Comparison of ENCODE assay signal across 8 cellular contexts in the genomic region with DNA sequence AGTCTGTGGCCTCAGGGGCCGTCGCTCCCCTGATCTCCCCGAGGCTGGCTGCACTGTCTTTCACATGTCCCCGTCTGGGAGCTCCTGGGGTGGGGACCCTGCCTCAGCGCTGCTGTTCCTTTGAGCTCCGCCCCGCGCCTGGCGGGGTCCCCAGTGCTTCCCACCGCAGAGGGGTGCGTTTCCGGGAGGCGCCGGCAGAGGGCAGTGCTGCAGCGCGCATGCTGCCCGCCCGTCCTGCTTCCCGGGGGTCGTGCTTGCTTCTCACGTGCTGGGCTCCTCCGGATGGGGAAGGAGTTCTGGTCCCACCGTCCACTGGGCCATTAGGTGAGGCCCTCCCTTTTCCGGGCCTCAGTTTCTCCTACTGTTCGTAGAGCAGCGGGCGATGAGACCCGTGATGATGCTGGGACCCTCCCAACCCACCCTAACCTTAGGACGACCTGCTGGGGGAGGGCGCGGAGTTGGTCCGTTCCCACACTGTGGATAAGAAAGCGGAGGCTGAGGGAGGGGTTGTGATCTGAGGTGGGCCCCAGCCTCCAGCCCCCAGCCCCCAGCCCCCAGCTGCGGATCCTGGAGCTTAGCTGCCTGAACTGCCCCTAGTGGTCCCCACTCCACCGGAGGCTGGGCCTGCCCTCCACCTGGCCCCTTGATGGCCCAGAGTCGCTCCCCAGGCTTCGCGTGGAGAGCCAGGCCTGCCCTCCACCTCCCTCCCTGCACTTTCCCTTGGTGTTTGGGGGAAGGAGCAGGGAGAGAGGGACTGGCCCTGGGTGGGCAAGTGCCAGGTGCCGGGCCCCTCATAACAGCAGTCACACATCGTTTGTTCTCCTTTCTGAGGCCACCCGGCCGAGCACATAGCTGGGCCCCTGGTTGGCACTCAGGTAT. TPM values are rescaled to one million over a fixed set of nuclear protein-coding genes. Genes with fewer than 3 reads are reported as not detected.
A peak's percentile ranks its signal among the peaks of the same experiment; 100 is the strongest.
DNase-seq lines count a peak whose midpoint lies in the region.

No MANE protein-coding gene starts in this region.

- DNase-seq in ELF-1 (ENCODE audit: low read depth, low spot score) (peak; percentile 83), KBM-7 (peak; percentile 37), activated T-cell treated with anti-CD3 and anti-CD28 coated beads for 48 hours (ENCODE audit: low read depth) (peak; percentile 42), germinal center (ENCODE audit: low spot score) (peak; percentile 76), G401 (ENCODE audit: low spot score) (no peak), NOMO-1 treated with dmso at 0.1 percent for 144 hours (lab: John Stamatoyannopoulos, UW; ENCODE audit: unreplicated experiment) (no peak), DMS79 (lab: John Stamatoyannopoulos, UW) (no peak)
- peak; percentile 65 for DNase-seq in stimulated activated CD4-positive, alpha-beta T cell treated with anti-CD3 and anti-CD28 coated beads, Interleukin-15, amount 100 ng/mL, for 24 hours

- in situ Hi-C loops in KBM-7 (cut with MboI; ENCODE audit: low pct_unique_long_range_greater_than_20kb, low sequenced_read_pairs) = no loop called here
- in situ Hi-C loops in G401 (cut with HindIII; ENCODE audit: low sequenced_read_pairs) = no loop called here

RNA-seq across cellular contexts. Expression of a gene that starts 15.3 kb away (rescaled TPM):
- total RNA-seq in G401 (2014; rRNA removed; shearing (Covaris generic)) = not detected in 2 replicates

RNA-seq across cellular contexts. Expression of a gene that starts 27.6 kb away (rescaled TPM):
- total RNA-seq in G401 (2014; rRNA removed; shearing (Covaris generic)) = not detected in 2 replicates

Comparison
In these comparisons a context has a peak if more than half of its experiments do, and no peak if none do; other contexts are left out.
1. DNase-seq: peak in ELF-1 (single experiment), KBM-7 (single experiment), activated T-cell treated with anti-CD3 and anti-CD28 coated beads for 48 hours (single experiment), germinal center (single experiment) and stimulated activated CD4-positive, alpha-beta T cell treated with anti-CD3 and anti-CD28 coated beads, Interleukin-15, amount 100 ng/mL, for 24 hours (single experiment); none in G401 (single experiment), NOMO-1 treated with dmso at 0.1 percent for 144 hours (single experiment) and DMS79 (single experiment).